Comparison of ENCODE assay signal across 7 cellular contexts in genomic region chr11:43580735-43581369, GRCh38.
DNase-seq lines count a peak whose midpoint lies in the region; ATAC-seq and TF ChIP-seq lines count a peak whose summit lies in the region.

No MANE protein-coding gene starts in this region.

- no peaks in the 10 kb centered on the region for H3K9me2 ChIP-seq in OCI-LY1 (ENCODE audit: low read depth, low read length)

- H3K9ac ChIP-seq in OCI-LY1 (ENCODE audit: low read length) = no peak overlapping the region

- TF ChIP-seq CTCF in GM06990 (IDR thresholded peaks at IDR 0.05; ENCODE audit: insufficient read depth, low read length, poor library complexity, severe bottlenecking) = no peak
- no peak for TF ChIP-seq CTCF in OCI-LY1 (IDR thresholded peaks at IDR 0.05; ENCODE audit: low read length)
- TF ChIP-seq CTCF in endothelial cell (IDR thresholded peaks at IDR 0.05; ENCODE audit: unreplicated experiment) = no peak
- TF ChIP-seq CTCF in adrenal gland (IDR thresholded peaks at IDR 0.05) = no peak

- no peaks in the 10 kb centered on the region for H4K20me1 ChIP-seq in OCI-LY1 (ENCODE audit: insufficient read depth, low read length)

- peaks cover 7% of the 10 kb centered on the region for H3K27me3 ChIP-seq in GM06990 (replicated peaks; ENCODE audit: control insufficient read depth, insufficient read depth, low read length)
- no peaks in the 10 kb centered on the region; the same call in 1 of the 2 replicates for H3K27me3 ChIP-seq in OCI-LY1 (ENCODE audit: insufficient read depth, low read length)
- peaks cover 78% of the 10 kb centered on the region for H3K27me3 ChIP-seq in adrenal gland

- peak overlapping the region; percentile 44 for H3K4me3 ChIP-seq in GM06990 (replicated peaks; ENCODE audit: low read depth, low read length)
- H3K4me3 ChIP-seq in OCI-LY1 (ENCODE audit: low read depth, low read length, poor library complexity, severe bottlenecking) = peak overlapping the region; percentile 55
- peak overlapping the region in 1 of 4 donors; percentile 11 for H3K4me3 ChIP-seq in adrenal gland

- no peaks in the 10 kb centered on the region for H3K9me3 ChIP-seq in OCI-LY1 (ENCODE audit: low read length)
- no peaks in the 10 kb centered on the region for H3K9me3 ChIP-seq in adrenal gland (replicated peaks in 1 of 3)

- no peaks in the 10 kb centered on the region for H3K79me2 ChIP-seq in OCI-LY1 (ENCODE audit: insufficient read depth, low read length)

- H3K4me1 Mint-ChIP-seq in endothelial cell (ENCODE audit: unreplicated experiment) = peaks cover 20% of the 10 kb centered on the region

- H3K27ac Mint-ChIP-seq in endothelial cell (ENCODE audit: unreplicated experiment) = no peak overlapping the region

- H3K36me3 Mint-ChIP-seq in endothelial cell (ENCODE audit: low read depth, unreplicated experiment) = peaks cover 6% of the 10 kb centered on the region

- H3K4me1 ChIP-seq in OCI-LY1 (ENCODE audit: insufficient read depth, low read length, severe bottlenecking) (peaks cover 6% of the 10 kb centered on the region), adrenal gland (replicated peaks in 1 of 2) (peaks cover 15 to 27% of the 10 kb centered on the region in 2 donors)

- H3K4me2 ChIP-seq in OCI-LY1 (ENCODE audit: low read length) = peak overlapping the region; percentile 51

- H3K27ac ChIP-seq in OCI-LY1 (ENCODE audit: low read depth, low read length, poor library complexity, severe bottlenecking) (no peak overlapping the region), adrenal gland (peak overlapping the region in 1 of 5 donors; percentile 59)

- WGBS in adrenal gland, 4 donors = 2 to 3% (median 2%) methylated on average over 15 to 39 of the region's 39 CpGs

- no peak for ATAC-seq in GM21786 (IDR thresholded peaks at IDR 0.05; ENCODE audit: unreplicated experiment)

- intact Hi-C loops in adrenal gland (cut with DNase I) = no loop called here
- intact Hi-C loops in posterior vena cava (cut with DNase I) = no loop called here

- H3K27me3 Mint-ChIP-seq in endothelial cell (ENCODE audit: unreplicated experiment) = peaks cover 40% of the 10 kb centered on the region

- TF ChIP-seq POLR2A in adrenal gland (IDR thresholded peaks at IDR 0.05) = peak in 1 of 2 donors; percentile 22

- no peaks in the 10 kb centered on the region for H3K9me3 Mint-ChIP-seq in endothelial cell (ENCODE audit: unreplicated experiment)

- no peaks in the 10 kb centered on the region for H3F3A ChIP-seq in OCI-LY1 (ENCODE audit: insufficient read depth, low read length)

- no peak overlapping the region for H2AFZ ChIP-seq in OCI-LY1 (ENCODE audit: low read length)

- DNase-seq in GM06990 (ENCODE audit: extremely low read depth, insufficient read length) (no peak), endothelial cell (ENCODE audit: low spot score) (no peak), retina (peak; percentile 72), adrenal gland (no peak), posterior vena cava (ENCODE audit: low spot score) (no peak)

- H3K4me3 Mint-ChIP-seq in endothelial cell (ENCODE audit: unreplicated experiment) = peak overlapping the region; percentile 93

- H3K36me3 ChIP-seq in GM06990 (ENCODE audit: control insufficient read depth, insufficient read depth, low read length) = no peaks in the 10 kb centered on the region
- no peaks in the 10 kb centered on the region for H3K36me3 ChIP-seq in OCI-LY1 (ENCODE audit: insufficient read depth, low read length)
- H3K36me3 ChIP-seq in adrenal gland (replicated peaks in 1 of 2) = no peaks in the 10 kb centered on the region
